Comparison of ENCODE assay signal across 1 cellular context in the genomic region with DNA sequence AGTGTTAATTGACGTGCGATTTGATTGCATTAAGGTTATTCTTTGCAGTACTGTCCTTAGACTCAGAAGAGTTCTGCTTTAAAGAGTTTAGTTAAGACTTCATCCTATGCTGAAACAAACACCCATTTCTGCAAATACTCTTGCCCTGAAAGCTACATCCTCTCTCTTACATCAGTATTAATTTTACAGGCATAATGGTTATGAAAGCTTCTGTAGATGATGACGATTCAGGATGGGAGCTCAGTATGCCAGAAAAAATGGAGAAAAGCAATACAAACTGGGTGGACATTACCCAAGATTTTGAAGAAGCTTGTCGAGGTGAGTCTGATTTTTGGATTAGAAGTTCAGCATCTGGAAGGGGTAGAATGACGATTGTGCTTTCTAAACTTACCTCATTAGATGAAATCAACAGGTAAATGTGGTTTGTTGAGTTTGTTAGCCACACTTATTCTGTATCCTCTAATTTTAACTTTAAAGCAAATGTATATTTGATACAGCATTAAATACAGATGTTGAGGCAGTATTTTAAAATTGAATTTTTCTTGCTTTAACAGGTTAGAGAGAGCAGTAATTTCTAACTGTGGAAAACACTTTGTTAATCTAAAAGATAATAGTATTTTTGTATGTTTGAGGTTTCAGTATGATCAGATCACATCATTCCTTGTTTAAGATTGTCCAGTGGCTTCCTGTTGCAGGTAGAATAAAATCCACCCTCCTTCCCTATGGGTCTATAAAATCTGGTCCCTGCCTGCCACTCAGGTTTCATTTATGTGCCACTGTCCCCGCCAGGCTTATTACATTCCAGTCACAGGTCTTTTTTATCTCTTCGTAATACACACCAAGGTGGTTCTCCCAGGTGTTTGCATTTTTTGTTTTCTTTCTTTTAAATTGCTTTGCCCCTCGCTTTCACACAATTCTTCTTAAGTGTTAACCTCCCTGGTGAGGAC.
TF ChIP-seq lines count a peak whose summit lies in the region.

No MANE protein-coding gene starts in this region.

TF ChIP-seq in H1, 55 proteins besides CTCF, POLR2A, EP300 and RAD21:
- no peak for TF ChIP-seq TCF12 (IDR thresholded peaks at IDR 0.05; ENCODE audit: low read depth, low read length)
TF ChIP-seq in H1: peak in this region for 0.
